ENCODE assay signal across 8 cellular contexts in genomic region chr6:80132942-80133517, GRCh38. TPM values are rescaled to one million over a fixed set of nuclear protein-coding genes. Genes with fewer than 3 reads are reported as not detected.
DNase-seq lines count a peak whose midpoint lies in the region; ATAC-seq and TF ChIP-seq lines count a peak whose summit lies in the region.

No MANE protein-coding gene starts in this region.

- peaks cover 0 to 8% (median 5%) of the 10 kb centered on the region in 4 donors for H3K4me1 ChIP-seq in tibial artery

- no peak overlapping the region for H3K4me3 ChIP-seq in MG63
- no peak overlapping the region for H3K4me3 ChIP-seq in tibial artery

- no peaks in the 10 kb centered on the region for H3K9me3 ChIP-seq in MG63
- no peaks in the 10 kb centered on the region for H3K9me3 ChIP-seq in tibial artery

- peak; percentile 40 to 44 for TF ChIP-seq CTCF in tibial artery (IDR thresholded peaks at IDR 0.05)

- ATAC-seq in GM21423 (IDR thresholded peaks at IDR 0.05; ENCODE audit: unreplicated experiment), result no peak

- H3K27me3 ChIP-seq in MG63 (no peaks in the 10 kb centered on the region), tibial artery (no peaks in the 10 kb centered on the region)

- no peak overlapping the region for H3K27ac ChIP-seq in tibial artery

- H3K36me3 ChIP-seq in MG63 (peaks cover 4% of the 10 kb centered on the region; the same call in 1 of the 2 replicates), tibial artery (peaks cover 0 to 10% (median 2%) of the 10 kb centered on the region in 3 donors)

- peak; percentile 28 for DNase-seq in DMS79 (lab: John Stamatoyannopoulos, UW)
- DNase-seq in MG63, result peak; percentile 15
- peak; percentile 25 for DNase-seq in SHP77 treated with DMSO at 0.1 percent for 48 hours (lab: John Stamatoyannopoulos, UW)
- DNase-seq in dermis blood vessel endothelial cell, result peak; percentile 88
- peak; percentile 79 to 88 for DNase-seq in lung microvascular endothelial cell (ENCODE audit: low read depth in 2 of 2)
- peak in 1 of 2 donors; percentile 57 for DNase-seq in tibial artery
- DNase-seq in DMS114 treated with DMSO at 0.1 percent for 48 hours (lab: John Stamatoyannopoulos, UW; ENCODE audit: unreplicated experiment), result no peak

- intact Hi-C loops in tibial artery (cut with DNase I; ENCODE audit: low total_unique reads), result no loop called here

RNA-seq across cellular contexts. Expression of gene BCKDHB, which starts 26.6 kb away (rescaled TPM):
- total RNA-seq in MG63 (2014; rRNA removed; shearing (Covaris generic); ENCODE audit: low replicate concordance), result 14.9 and 21.0 TPM in 2 replicates
- total RNA-seq in dermis blood vessel endothelial cell, result 10.9 and 15.0 TPM in 2 replicates
- total RNA-seq in lung microvascular endothelial cell, result 6.5 TPM in 2 replicates
